ENCODE assay signal across 2 cellular contexts in the genomic region with DNA sequence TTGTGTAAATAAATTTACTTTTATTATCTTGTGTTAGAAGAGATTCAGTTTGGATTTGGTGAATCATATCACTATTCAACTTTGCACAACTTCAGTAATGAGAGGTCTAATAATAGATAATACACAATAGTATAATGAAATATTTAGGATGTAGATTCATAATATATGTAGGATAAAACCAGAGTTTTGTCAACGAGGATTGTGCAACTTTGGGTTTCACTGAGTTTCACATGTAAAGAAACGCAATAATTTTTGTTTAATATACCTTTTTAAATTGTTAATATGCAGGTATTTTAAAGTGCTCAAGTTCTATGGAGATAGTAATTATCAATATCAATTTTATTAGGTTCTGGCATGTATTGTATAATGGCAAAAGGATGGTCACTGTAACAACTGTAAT.
TF ChIP-seq lines count a peak whose summit lies in the region.

No MANE protein-coding gene starts in this region.

TF ChIP-seq in IMR-90, 13 proteins besides CTCF, POLR2A, EP300 and RAD21:
- peak; percentile 54; the same call in 1 of the 2 replicates for TF ChIP-seq CEBPB (IDR thresholded peaks at IDR 0.05; ENCODE audit: low read depth, low read length)
- TF ChIP-seq CHD1 (IDR thresholded peaks at IDR 0.05; ENCODE audit: low read depth, low read length): no peak

TF ChIP-seq in K562, 482 proteins besides CTCF, POLR2A, EP300 and RAD21:
- TF ChIP-seq CEBPG (CRISPR knock-in tag; IDR thresholded peaks at IDR 0.05) (no peak), CEBPG (tag; conservative IDR thresholded peaks at IDR 0.05 in 1 of 2, IDR thresholded peaks at IDR 0.05 in 1 of 2) (peak in 1 of 2 experiments; percentile 58; a peak in 2 of 4 replicates), CEBPB (tag; IDR thresholded peaks at IDR 0.05) (peak; percentile 57; the same call in 1 of the 2 replicates), DPF2 (IDR thresholded peaks at IDR 0.05) (no peak)
